In genomic region chr14:94173471-94173884, GRCh38 we compare ENCODE assay signal across 8 cellular contexts. TPM values are rescaled to one million over a fixed set of nuclear protein-coding genes. Genes with fewer than 3 reads are reported as not detected.
A peak's percentile ranks its signal among the peaks of the same experiment; 100 is the strongest.
DNase-seq lines count a peak whose midpoint lies in the region; ATAC-seq and TF ChIP-seq lines count a peak whose summit lies in the region.

No MANE protein-coding gene starts in this region.

- ATAC-seq in CD4-positive, CD25-positive, alpha-beta regulatory T cell (ENCODE audit: low read depth in 2 of 2) = no peak
- ATAC-seq in HG03457 (IDR thresholded peaks at IDR 0.05; ENCODE audit: unreplicated experiment) = peak; percentile 5
- peak; percentile 13 for ATAC-seq in left colon

- TF ChIP-seq CTCF in ascending aorta (IDR thresholded peaks at IDR 0.05) (no peak), testis (IDR thresholded peaks at IDR 0.05) (no peak)

- peak overlapping the region in 2 of 3 donors; percentile 67 to 74 for H3K27ac Mint-ChIP-seq in CD4-positive, CD25-positive, alpha-beta regulatory T cell

- intact Hi-C loops in ascending aorta (cut with DNase I) (loop anchor here (5.0 to 10.0 kb wide), 5 partner anchors 91 to 1341 kb away; partner anchors contain the start of genes DDX24, IFI27L1, OTUB2 and PRIMA1), left colon (cut with DNase I, micrococcal nuclease) (no loop called here), testis (cut with DNase I; ENCODE audit: low total_unique reads) (no loop called here)

- peaks cover 20% of the 10 kb centered on the region for H3K4me1 ChIP-seq in CD4-positive, CD25-positive, alpha-beta regulatory T cell (ENCODE audit: control insufficient read depth, insufficient read depth, low read length, poor library complexity, severe bottlenecking)
- peaks cover 3 to 14% of the 10 kb centered on the region in 2 donors for H3K4me1 ChIP-seq in ascending aorta
- H3K4me1 ChIP-seq in testis = peaks cover 4% of the 10 kb centered on the region

- H3K36me3 ChIP-seq in CD4-positive, CD25-positive, alpha-beta regulatory T cell (ENCODE audit: control insufficient read depth, insufficient read depth, low read length) = no peaks in the 10 kb centered on the region
- H3K36me3 ChIP-seq in ascending aorta (no peaks in the 10 kb centered on the region), testis (ENCODE audit: low read depth, missing control alignments) (no peaks in the 10 kb centered on the region)

- H3K9me3 Mint-ChIP-seq in CD4-positive, CD25-positive, alpha-beta regulatory T cell = no peaks in the 10 kb centered on the region

- H3K36me3 Mint-ChIP-seq in CD4-positive, CD25-positive, alpha-beta regulatory T cell = no peaks in the 10 kb centered on the region

- H3K4me3 ChIP-seq in CD4-positive, CD25-positive, alpha-beta regulatory T cell (ENCODE audit: low read depth, low read length) = peak overlapping the region; percentile 3
- peak overlapping the region; percentile 75 to 84 for H3K4me3 ChIP-seq in ascending aorta
- H3K4me3 ChIP-seq in testis = peak overlapping the region; percentile 76 to 82

- TF ChIP-seq POLR2A in testis (IDR thresholded peaks at IDR 0.05) = no peak

- DNase-seq in CD4-positive, CD25-positive, alpha-beta regulatory T cell = peak in 1 of 3 donors; percentile 31
- DNase-seq in ascending aorta (ENCODE audit: low spot score in 2 of 2) (no peak), left colon (peak in 1 of 2 donors; percentile 38), testis (peak; percentile 32), NCI-H345 (lab: John Stamatoyannopoulos, UW) (no peak), globus pallidus (ENCODE audit: low spot score) (no peak), T-helper 9 cell (no peak)

- peaks cover 63% of the 10 kb centered on the region for H3K27me3 Mint-ChIP-seq in CD4-positive, CD25-positive, alpha-beta regulatory T cell

- H3K4me3 Mint-ChIP-seq in CD4-positive, CD25-positive, alpha-beta regulatory T cell = peak overlapping the region; percentile 82 to 92 (median 86)

- 1 to 2% methylated on average over 17 of the region's 20 CpGs for WGBS in testis, 2 donors

- H3K27me3 ChIP-seq in CD4-positive, CD25-positive, alpha-beta regulatory T cell (ENCODE audit: control insufficient read depth, insufficient read depth, low read length) = peaks cover 34% of the 10 kb centered on the region
- H3K27me3 ChIP-seq in ascending aorta (no peaks in the 10 kb centered on the region), testis (no peaks in the 10 kb centered on the region)

- peaks cover 8 to 20% (median 13%) of the 10 kb centered on the region in 4 donors for H3K4me1 Mint-ChIP-seq in CD4-positive, CD25-positive, alpha-beta regulatory T cell

- no peaks in the 10 kb centered on the region for H3K9me3 ChIP-seq in CD4-positive, CD25-positive, alpha-beta regulatory T cell (ENCODE audit: control insufficient read depth in 2 of 2, low read length in 2 of 2)
- no peaks in the 10 kb centered on the region for H3K9me3 ChIP-seq in ascending aorta
- no peaks in the 10 kb centered on the region for H3K9me3 ChIP-seq in testis

- H3K27ac ChIP-seq in CD4-positive, CD25-positive, alpha-beta regulatory T cell (ENCODE audit: insufficient read depth, low read length, poor library complexity, severe bottlenecking) = no peak overlapping the region
- H3K27ac ChIP-seq in ascending aorta (peak overlapping the region; percentile 50 to 61), testis (peak overlapping the region; percentile 88 to 93)

RNA-seq across cellular contexts. Expression of gene PPP4R4, which starts 0.6 kb away (rescaled TPM):
- 0.15 TPM for total RNA-seq in CD4-positive, CD25-positive, alpha-beta regulatory T cell
- under 1 TPM in 2 of 4 donors, not detected in 2; 0.37 to 0.69 TPM for polyA plus RNA-seq in CD4-positive, CD25-positive, alpha-beta regulatory T cell
- total RNA-seq in ascending aorta (not detected), left colon (under 1 TPM in 1 of 2 donors, not detected in 1; 0.28 TPM), testis (10 to 100 TPM; 24.3 to 26.7 TPM)
- polyA plus RNA-seq in testis (ENCODE audit: insufficient read depth, low read depth, low replicate concordance) = 15.8 TPM

RNA-seq across cellular contexts. Expression of gene IFI27L2, which starts 44.1 kb away (rescaled TPM):
- total RNA-seq in CD4-positive, CD25-positive, alpha-beta regulatory T cell = 27.5 TPM
- 10 to 100 TPM; 59.1 to 90.9 (median 75.9) TPM for polyA plus RNA-seq in CD4-positive, CD25-positive, alpha-beta regulatory T cell
- 36.0 TPM for total RNA-seq in ascending aorta
- total RNA-seq in left colon = 10 to 100 TPM; 32.3 to 39.3 TPM
- total RNA-seq in testis = 100 to 1,000 TPM; 182 to 187 TPM
- 71.8 TPM for polyA plus RNA-seq in testis (ENCODE audit: insufficient read depth, low read depth, low replicate concordance)

Comparison
In these comparisons a context has a peak if more than half of its experiments do, and no peak if none do; other contexts are left out.
1. ATAC-seq: peak in HG03457 (single experiment) and left colon (single experiment); none in CD4-positive, CD25-positive, alpha-beta regulatory T cell (0 of 2).
2. H3K4me3 ChIP-seq: peak in every context shown above with its lines; median percentile 80 in ascending aorta; 79 in testis; 3 in CD4-positive, CD25-positive, alpha-beta regulatory T cell.
3. RNA of gene PPP4R4, which starts 0.6 kb away (total RNA-seq): 24.3 to 26.7 TPM in testis; 0.28 TPM in left colon, 0.15 TPM in CD4-positive, CD25-positive, alpha-beta regulatory T cell (single experiment) and not detected in ascending aorta (single experiment); every median in the first group is over 10 times any median in the second.